17 cellular contexts compared by ENCODE assay signal in genomic region chr20:51258582-51259175, GRCh38.
DNase-seq lines count a peak whose midpoint lies in the region; ATAC-seq and TF ChIP-seq lines count a peak whose summit lies in the region.
"Had no signal": no experiment of that assay in that cellular context is flagged by ENCODE, and none has a peak within 500 bp of the region (broad histone marks: within the 10 kb centered on the region; RNA-seq: fewer than 3 reads in every experiment).

No MANE protein-coding gene starts in this region.

- WGBS in mesenchymal stem cell = 83% methylated on average over 3 of the region's 3 CpGs

- ATAC-seq in GM21360 (IDR thresholded peaks at IDR 0.05; ENCODE audit: unreplicated experiment) = no peak
- ATAC-seq: activated naive CD4-positive, alpha-beta T cell treated with anti-CD3 and anti-CD28 coated beads, Interleukin-2, amount 50 U/mL, for 72 hours; naive thymus-derived CD8-positive, alpha-beta T cell; T-cell had no signal

- no peak overlapping the region for H2AFZ ChIP-seq in mesenchymal stem cell (ENCODE audit: low read depth, low read length)

- H3K27ac ChIP-seq in brain microvascular endothelial cell (no peak overlapping the region), mesenchymal stem cell (ENCODE audit: low read length, poor library complexity, severe bottlenecking) (no peak overlapping the region)
- H3K27ac ChIP-seq: testis had no signal

- H3K4me1 ChIP-seq in mesenchymal stem cell (ENCODE audit: control insufficient read depth, insufficient read depth, low read depth, low read length) = no peaks in the 10 kb centered on the region
- H3K4me1 ChIP-seq: testis had no signal

- H3K23ac ChIP-seq in mesenchymal stem cell (ENCODE audit: low read length in 2 of 2) = no peak overlapping the region

- H4K8ac ChIP-seq in mesenchymal stem cell (ENCODE audit: low read length) = no peak overlapping the region

- H4K91ac ChIP-seq in mesenchymal stem cell (ENCODE audit: low read length) = no peak overlapping the region

- H3K4ac ChIP-seq in mesenchymal stem cell (ENCODE audit: low read depth in 1 of 2, low read length in 2 of 2) = no peak overlapping the region

- no peak overlapping the region for H3K18ac ChIP-seq in mesenchymal stem cell (ENCODE audit: low read depth in 1 of 2, low read length in 2 of 2)

- no peak overlapping the region for H2BK12ac ChIP-seq in mesenchymal stem cell (ENCODE audit: low read length in 2 of 2)

- H3K9ac ChIP-seq in mesenchymal stem cell (ENCODE audit: low read length) = no peak overlapping the region

- H3K4me2 ChIP-seq in mesenchymal stem cell (ENCODE audit: low read length, poor library complexity, severe bottlenecking) = no peak overlapping the region

- H3K27me3 ChIP-seq in brain microvascular endothelial cell (replicated peaks) = no peaks in the 10 kb centered on the region
- H3K27me3 ChIP-seq in mesenchymal stem cell (ENCODE audit: control insufficient read depth in 1 of 2, insufficient read depth in 1 of 2, low read length in 2 of 2) = peaks cover 63 to 82% of the 10 kb centered on the region in 2 experiments
- H3K27me3 ChIP-seq: testis had no signal

- H2BK120ac ChIP-seq in mesenchymal stem cell (ENCODE audit: low read depth, low read length) = no peak overlapping the region

- H2AK5ac ChIP-seq in mesenchymal stem cell (ENCODE audit: low read length, severe bottlenecking) = no peak overlapping the region

- no peaks in the 10 kb centered on the region for H3K9me3 ChIP-seq in mesenchymal stem cell (ENCODE audit: control insufficient read depth, low read length)
- H3K9me3 ChIP-seq: testis had no signal

- DNase-seq in A172 (ENCODE audit: low spot score) (peak; percentile 70), HS-27A (ENCODE audit: low read depth) (peak; percentile 26), brain microvascular endothelial cell (peak; percentile 27), mesenchymal stem cell (peak; percentile 2), T-helper 2 cell (no peak), NCI-H1694 (lab: John Stamatoyannopoulos, UW) (no peak), NCI-H82 treated with DMSO at 0.1 percent for 48 hours (lab: John Stamatoyannopoulos, UW; ENCODE audit: unreplicated experiment) (no peak)
- DNase-seq: 8988T; activated CD4-positive, CD25-positive, alpha-beta regulatory T cell treated with anti-CD3 and anti-CD28 coated beads, Interleukin-2, amount 50 U/mL, for 72 hours; HCEC 1CT; naive thymus-derived CD8-positive, alpha-beta T cell; NCI-H1930; NCI-H526 treated with DMSO at 0.1 percent for 48 hours; T-cell; testis had no signal

- H2BK15ac ChIP-seq in mesenchymal stem cell (ENCODE audit: low read depth, poor library complexity, severe bottlenecking) = no peak overlapping the region

- H3K4me3 ChIP-seq in brain microvascular endothelial cell (ENCODE audit: low read depth, low read length) (no peak overlapping the region), mesenchymal stem cell (ENCODE audit: insufficient read depth in 1 of 2, low read depth in 1 of 2, low read length in 2 of 2) (no peak overlapping the region)
- H3K4me3 ChIP-seq: testis had no signal

- H3K14ac ChIP-seq in mesenchymal stem cell (ENCODE audit: low read length in 2 of 2) = no peak overlapping the region

- in situ Hi-C loops in brain microvascular endothelial cell (cut with HindIII; ENCODE audit: low pct_ligation_motif_present, low sequenced_read_pairs) = no loop called here

- H3K79me1 ChIP-seq in mesenchymal stem cell (replicated peaks; ENCODE audit: low read length, poor library complexity, severe bottlenecking) = no peaks in the 10 kb centered on the region

- H2BK5ac ChIP-seq in mesenchymal stem cell (ENCODE audit: low read depth, low read length, poor library complexity, severe bottlenecking) = no peak overlapping the region

- H3K36me3 ChIP-seq in brain microvascular endothelial cell (replicated peaks) = no peaks in the 10 kb centered on the region
- no peaks in the 10 kb centered on the region for H3K36me3 ChIP-seq in mesenchymal stem cell (ENCODE audit: control insufficient read depth in 1 of 2, insufficient read depth in 2 of 2, low read depth in 1 of 2, low read length in 2 of 2)

- TF ChIP-seq CTCF in brain microvascular endothelial cell (IDR thresholded peaks at IDR 0.05; ENCODE audit: low read depth, low read length, missing control alignments) = no peak

Comparison
In these comparisons a context has a peak if more than half of its experiments do, and no peak if none do; other contexts are left out.
1. DNase-seq: peak in A172 (single experiment), HS-27A (single experiment), brain microvascular endothelial cell (single experiment) and mesenchymal stem cell (single experiment); none in T-helper 2 cell (0 of 5), NCI-H1694 (single experiment) and NCI-H82 treated with DMSO at 0.1 percent for 48 hours (single experiment).